Comparison of ENCODE assay signal across 1 cellular context in the genomic region with DNA sequence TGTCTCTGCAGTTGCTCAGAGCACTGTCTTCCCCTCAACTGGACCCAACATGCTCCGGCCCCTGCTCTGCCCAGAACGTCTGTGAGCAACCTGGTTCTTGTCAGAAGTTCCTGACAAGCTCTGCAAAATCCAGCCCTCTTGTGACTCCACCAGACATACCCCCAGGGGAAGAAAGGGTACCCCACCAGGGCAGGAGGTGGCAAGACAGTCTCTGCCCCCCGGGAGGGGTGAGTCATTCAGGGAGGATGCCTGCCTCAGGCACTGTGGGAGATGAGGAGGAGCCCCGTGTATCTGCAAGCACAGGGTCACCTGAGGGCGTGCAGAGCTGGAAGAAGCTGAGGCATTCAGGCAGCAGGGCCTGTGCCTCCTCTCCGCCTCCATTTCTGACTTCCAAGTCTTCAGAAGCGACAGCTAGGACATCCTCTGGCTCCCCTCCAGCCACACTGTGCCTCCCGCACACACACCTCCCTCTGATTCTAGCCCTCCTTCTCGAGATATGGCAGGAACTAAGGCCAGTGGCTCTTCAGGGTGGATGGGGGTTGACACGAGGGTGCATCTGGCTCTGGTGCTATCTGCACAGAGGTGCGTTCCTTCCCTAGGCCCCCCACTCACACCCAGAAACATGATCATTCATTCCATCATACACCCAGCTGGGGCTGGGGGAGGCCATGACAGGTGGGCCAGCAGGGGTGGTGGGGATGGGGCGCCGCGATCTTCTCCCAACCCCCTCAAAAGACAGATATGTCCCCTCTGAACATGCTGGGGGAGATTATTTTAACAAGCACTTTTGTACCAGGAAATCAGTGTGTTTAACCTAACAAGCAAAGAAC.
TF ChIP-seq lines count a peak whose summit lies in the region.

No MANE protein-coding gene starts in this region.

TF ChIP-seq in HepG2, 621 proteins besides CTCF, POLR2A, EP300 and RAD21:
- no peak for TF ChIP-seq HHEX (CRISPR knock-in tag; IDR thresholded peaks at IDR 0.05)
- no peak for TF ChIP-seq ZNF598 (CRISPR knock-in tag; IDR thresholded peaks at IDR 0.05; ENCODE audit: borderline replicate concordance)
